In the genomic region with DNA sequence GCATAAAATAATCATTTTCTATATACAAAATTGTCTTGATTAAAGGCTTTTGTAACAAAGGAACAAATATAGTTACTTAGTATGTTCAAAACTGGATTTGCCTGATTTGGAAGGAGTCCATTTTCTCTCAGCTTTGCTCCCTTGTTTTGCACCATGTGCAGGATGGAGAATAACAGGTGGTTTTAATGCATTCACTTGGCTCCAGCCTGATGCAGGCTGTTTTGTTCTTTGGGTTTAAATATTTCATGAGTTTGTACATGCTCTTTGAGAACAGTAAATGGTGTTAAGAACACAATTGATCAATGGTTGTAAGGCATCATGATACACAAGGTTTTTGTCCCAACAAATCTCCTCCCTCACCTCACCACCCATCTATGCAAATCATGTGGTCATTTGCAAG, we compare ENCODE assay signal across 27 cellular contexts.
"Had no signal": no experiment of that assay in that cellular context is flagged by ENCODE, and none has a peak within 500 bp of the region (broad histone marks: within the 10 kb centered on the region; RNA-seq: fewer than 3 reads in every experiment).

No MANE protein-coding gene starts in this region.

- H3K27me3 ChIP-seq: brain microvascular endothelial cell, esophagus squamous epithelium, heart left ventricle had no signal

- H3K36me3 ChIP-seq: brain microvascular endothelial cell, esophagus squamous epithelium, heart left ventricle, WERI-Rb-1 had no signal

- H3K27ac ChIP-seq: brain microvascular endothelial cell, epithelial cell of prostate, esophagus squamous epithelium, heart left ventricle, WERI-Rb-1 had no signal

- H3K4me3 ChIP-seq: esophagus squamous epithelium, heart left ventricle had no signal

- ATAC-seq: activated CD4-positive, CD25-positive, alpha-beta regulatory T cell treated with anti-CD3 and anti-CD28 coated beads, Interleukin-2, amount 50 U/mL, for 24 hours; activated CD8-positive, alpha-beta T cell treated with anti-CD3 and anti-CD28 coated beads for 36 hours; activated T-cell treated with anti-CD3 and anti-CD28 coated beads, Interleukin-2, amount 50 U/mL, for 4 hours; activated T-helper 17 cell treated with anti-CD3 and anti-CD28 coated beads, Interleukin-2, amount 50 U/mL, for 72 hours; heart left ventricle; T-helper 17 cell had no signal

- H3K9me3 ChIP-seq: esophagus squamous epithelium had no signal

- DNase-seq: activated B cell treated with CpG ODN at 0.5 μM for 24 hours; activated CD4-positive, alpha-beta T cell treated with anti-CD3 and anti-CD28 coated beads for 48 hours; activated CD4-positive, alpha-beta T cell treated with anti-CD3 and anti-CD28 coated beads, Interleukin-2, amount 50 U/mL, for 1 hour; activated CD4-positive, alpha-beta T cell treated with anti-CD3 and anti-CD28 coated beads, Interleukin-2, amount 50 U/mL, for 48 hours; activated CD8-positive, alpha-beta memory T cell treated with anti-CD3 and anti-CD28 coated beads for 24 hours; activated CD8-positive, alpha-beta T cell treated with anti-CD3 and anti-CD28 coated beads for 36 hours; activated effector memory CD4-positive, alpha-beta T cell treated with Interleukin-2 at 50 U/mL for 16 hours; activated gamma-delta T cell treated with Interleukin-2 at 50 U/mL for 16 hours; activated naive CD4-positive, alpha-beta T cell treated with anti-CD3 and anti-CD28 coated beads, Interleukin-2, amount 50 U/mL, for 16 hours; activated naive CD4-positive, alpha-beta T cell treated with Interleukin-2 at 50 U/mL for 16 hours; activated T-cell treated with anti-CD3 and anti-CD28 coated beads, Interleukin-2, amount 50 U/mL, for 4 hours; amniotic stem cell; brain microvascular endothelial cell; cortex of kidney; dermis blood vessel endothelial cell; effector CD8-positive, alpha-beta T cell; esophagus squamous epithelium; foreskin melanocyte; glutamatergic neuron; heart left ventricle; T-helper 1 cell; T-helper 17 cell; T1000; WERI-Rb-1 had no signal

- H3K4me1 ChIP-seq: esophagus squamous epithelium had no signal
